In the genomic region with DNA sequence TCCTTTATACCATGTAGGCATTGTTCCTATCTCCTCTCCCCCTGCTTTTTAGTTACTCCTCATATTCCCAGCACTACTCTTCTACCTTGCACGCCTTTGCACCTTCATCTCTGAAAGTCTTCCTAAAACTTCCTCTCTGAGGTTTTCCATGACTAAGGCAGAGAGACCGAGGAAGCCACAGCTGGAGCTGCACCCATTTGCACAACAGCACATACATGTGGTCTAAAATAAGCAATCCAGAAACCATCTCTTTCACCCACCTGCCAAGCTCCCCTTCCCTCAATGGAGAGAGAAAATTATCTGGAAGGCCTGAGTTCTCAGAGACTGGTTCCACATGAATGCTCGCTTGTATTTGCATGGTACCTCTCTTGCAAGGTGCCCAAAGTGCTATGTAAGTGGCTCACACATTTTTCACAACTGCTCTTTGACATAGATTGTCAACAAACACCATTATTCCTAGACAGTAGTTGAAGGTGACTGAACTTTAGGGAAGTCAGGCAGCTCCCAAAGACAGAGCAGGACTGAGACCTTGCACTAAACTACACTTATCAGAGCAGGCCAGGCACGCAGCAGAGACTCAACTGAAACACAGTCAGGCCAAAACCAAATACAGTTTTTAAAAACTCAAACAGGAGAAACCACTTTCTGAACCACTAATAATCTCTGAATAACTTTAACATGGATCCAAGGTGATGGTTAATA, we compare ENCODE assay signal across 21 cellular contexts.
DNase-seq lines count a peak whose midpoint lies in the region; ATAC-seq, FAIRE-seq and TF ChIP-seq lines count a peak whose summit lies in the region.
"Had no signal": no experiment of that assay in that cellular context is flagged by ENCODE, and none has a peak within 500 bp of the region (broad histone marks: within the 10 kb centered on the region; RNA-seq: fewer than 3 reads in every experiment).

No MANE protein-coding gene starts in this region.

- H3K9me1 ChIP-seq in K562 (ENCODE audit: control insufficient read depth, insufficient read depth, low read length) = no peaks in the 10 kb centered on the region

- no peak overlapping the region for H3K4me2 ChIP-seq in mammary epithelial cell (ENCODE audit: insufficient read depth, low read depth, low read length)
- H3K4me2 ChIP-seq in K562 (ENCODE audit: insufficient read depth, low read length) = peak overlapping the region; percentile 48

- peak; percentile 80 for ATAC-seq in K562

- no TSS peak for BruUV-seq in mammary epithelial cell (replicated peaks; lab: Mats Ljungman, UMichigan)
- BruUV-seq in MCF 10A (replicated peaks; lab: Mats Ljungman, UMichigan) = no TSS peak
- no TSS peak for BruUV-seq in K562 (replicated peaks; lab: Mats Ljungman, UMichigan)

- H3K27me3 Mint-ChIP-seq in MCF 10A (ENCODE audit: insufficient read depth, unreplicated experiment) (no peaks in the 10 kb centered on the region), mesothelial cell of epicardium (ENCODE audit: low read depth) (no peaks in the 10 kb centered on the region)

- no peak for TF ChIP-seq POLR2A in K562 (conservative IDR thresholded peaks at IDR 0.05)

- H2AFZ ChIP-seq in mammary epithelial cell (ENCODE audit: low read depth, low read length) (peak overlapping the region; percentile 12), K562 (ENCODE audit: low read depth, low read length) (peak overlapping the region; percentile 74)

- no peaks in the 10 kb centered on the region for H4K20me1 ChIP-seq in mammary epithelial cell (ENCODE audit: insufficient read depth, low read length)
- H4K20me1 ChIP-seq in K562 (replicated peaks; ENCODE audit: control insufficient read depth, insufficient read depth, low read length) = no peaks in the 10 kb centered on the region

- intact Hi-C loops in mammary epithelial cell (cut with micrococcal nuclease) (no loop called here), MCF 10A (cut with micrococcal nuclease) (no loop called here), K562 (cut with micrococcal nuclease) (loop anchor here (5.0 kb wide), 1 partner anchor 301 kb away; no protein-coding TSS in a partner anchor)

- H3K9me3 Mint-ChIP-seq in MCF 10A (ENCODE audit: unreplicated experiment) (no peaks in the 10 kb centered on the region), mesothelial cell of epicardium (no peaks in the 10 kb centered on the region)
- H3K9me3 Mint-ChIP-seq: HFFc6 had no signal

- no peaks in the 10 kb centered on the region for H3K36me3 Mint-ChIP-seq in MCF 10A (ENCODE audit: insufficient read depth, unreplicated experiment)
- no peaks in the 10 kb centered on the region for H3K36me3 Mint-ChIP-seq in mesothelial cell of epicardium
- H3K36me3 Mint-ChIP-seq: CD14-positive monocyte had no signal

- H3K4me3 Mint-ChIP-seq in MCF 10A (ENCODE audit: unreplicated experiment) (no peak overlapping the region), mesothelial cell of epicardium (no peak overlapping the region)
- H3K4me3 Mint-ChIP-seq: CD14-positive monocyte, HFFc6 had no signal

- dilution Hi-C loops in mammary epithelial cell (cut with HindIII; ENCODE audit: low sequenced_read_pairs) = no loop called here

- no peak for TF ChIP-seq CTCF in mammary epithelial cell (conservative IDR thresholded peaks at IDR 0.05 in 1 of 2, IDR thresholded peaks at IDR 0.05 in 1 of 2; ENCODE audit: extremely low read depth in 1 of 2, insufficient read depth in 1 of 2, low read depth in 1 of 2, low read length in 2 of 2)
- no peak for TF ChIP-seq CTCF in MCF 10A (IDR thresholded peaks at IDR 0.05; ENCODE audit: unreplicated experiment)
- TF ChIP-seq CTCF in K562 (IDR thresholded peaks at IDR 0.05 in 2 of 3, conservative IDR thresholded peaks at IDR 0.05 in 1 of 3; ENCODE audit: insufficient read depth in 2 of 3, low read depth in 1 of 3, low read length in 3 of 3) = no peak
- TF ChIP-seq CTCF in mesothelial cell of epicardium (IDR thresholded peaks at IDR 0.05; ENCODE audit: unreplicated experiment) = no peak

- CTCF ChIA-PET in mammary epithelial cell (lab: Charles Lee; ENCODE audit: low non-redundant PET) (no interaction called here), MCF 10A (lab: Yijun Ruan, JAX) (interaction anchor here (0.6 to 0.7 kb wide), 2 partner anchors 10 to 261 kb away, joined by 3 to 4 read pairs; no protein-coding TSS in a partner anchor), K562 (lab: Yijun Ruan, JAX; ENCODE audit: low intra/inter-chr PET ratio) (interaction anchor here (0.6 kb wide), 1 partner anchor 325 kb away, joined by 4 read pairs; no protein-coding TSS in a partner anchor)

- H3K9me3 ChIP-seq in mammary epithelial cell (replicated peaks; ENCODE audit: insufficient read depth, low read length) (no peaks in the 10 kb centered on the region), K562 (replicated peaks; ENCODE audit: control insufficient read depth, insufficient read depth, low read depth, low read length) (no peaks in the 10 kb centered on the region)

- WGBS in mammary epithelial cell (ENCODE audit: low coverage, missing lambda C conversion rate) = 72% methylated on average over 4 of the region's 4 CpGs
- WGBS in K562 (ENCODE audit: insufficient coverage, low coverage, missing lambda C conversion rate) = 9% methylated on average over 4 of the region's 4 CpGs

- POLR2A ChIA-PET in MCF 10A (lab: Yijun Ruan, JAX) = no interaction called here
- POLR2A ChIA-PET in K562 (lab: Yijun Ruan, JAX) = interaction anchor here (0.8 to 1.5 kb wide), 5 partner anchors 10 to 312 kb away, joined by 3 to 4 read pairs (median 3); no protein-coding TSS in a partner anchor

- FAIRE-seq in K562 (lab: Jason Lieb, UNC) = peak; percentile 62
- FAIRE-seq: H54 had no signal

- no peaks in the 10 kb centered on the region for H3K36me3 ChIP-seq in mammary epithelial cell (ENCODE audit: insufficient read depth, low read length)
- no peaks in the 10 kb centered on the region for H3K36me3 ChIP-seq in K562 (ENCODE audit: control insufficient read depth, insufficient read depth, low read length)

- DNase-seq in mammary epithelial cell (peak; percentile 70), MCF 10A (ENCODE audit: unreplicated experiment) (no peak), NCI-H187 treated with DMSO at 0.1 percent for 48 hours (lab: John Stamatoyannopoulos, UW) (peak; percentile 62), K562 (ENCODE audit: extremely low read depth in 1 of 4, low spot score in 3 of 4) (peak in 1 of 4 experiments; percentile 64), CD1c-positive myeloid dendritic cell (ENCODE audit: extremely low spot score) (no peak), RKO (ENCODE audit: low spot score) (no peak), mesothelial cell of epicardium (ENCODE audit: low spot score in 2 of 2, unreplicated experiment in 2 of 2) (no peak)
- DNase-seq: ACHN, AML-193, COR-L47, DMS153, EL, HFFc6, Karpas-422, NCI-H1048, NCI-H1436 treated with DMSO at 0.1 percent for 48 hours, NCI-H2171, NCI-H510A, RPMI8226 had no signal

- H3K27ac ChIP-seq in mammary epithelial cell (ENCODE audit: insufficient read depth, low read depth, low read length) = no peak overlapping the region
- peak overlapping the region; percentile 70 for H3K27ac ChIP-seq in K562 (ENCODE audit: extremely low read depth, low read depth, low read length)

- no peaks in the 10 kb centered on the region for H3K27me3 ChIP-seq in mammary epithelial cell (ENCODE audit: insufficient read depth, low read length)
- H3K27me3 ChIP-seq in K562 (ENCODE audit: control insufficient read depth in 2 of 2, insufficient read depth in 2 of 2, low read length in 2 of 2) = no peaks in the 10 kb centered on the region

- peaks cover 17% of the 10 kb centered on the region for H3K4me1 Mint-ChIP-seq in MCF 10A (ENCODE audit: insufficient read depth, unreplicated experiment)
- peaks cover 35% of the 10 kb centered on the region for H3K4me1 Mint-ChIP-seq in mesothelial cell of epicardium

- TF ChIP-seq RAD21 in K562 (CRISPR knock-in tag; conservative IDR thresholded peaks at IDR 0.05 in 1 of 2, IDR thresholded peaks at IDR 0.05 in 1 of 2) = no peak

- peak; percentile 60 for TF ChIP-seq EP300 in K562 (IDR thresholded peaks at IDR 0.05; ENCODE audit: low read length)

- in situ Hi-C loops in mammary epithelial cell (cut with MboI; ENCODE audit: low sequenced_read_pairs in 2 of 2) (no loop called here), K562 (cut with MboI) (no loop called here)

- H3K4me1 ChIP-seq in mammary epithelial cell (ENCODE audit: insufficient read depth, low read length) (peaks cover 31% of the 10 kb centered on the region), K562 (replicated peaks in 1 of 2; ENCODE audit: control insufficient read depth in 2 of 2, insufficient read depth in 2 of 2, low read length in 2 of 2) (peaks cover 10 to 19% of the 10 kb centered on the region in 2 experiments)

- H3K9ac ChIP-seq in mammary epithelial cell (ENCODE audit: insufficient read depth, low read length) (no peak overlapping the region), K562 (ENCODE audit: insufficient read depth in 1 of 2, low read depth in 2 of 2, low read length in 2 of 2) (peak overlapping the region in 1 of 2 experiments; percentile 48; a peak in 3 of 4 replicates)

- H3K4me3 ChIP-seq in mammary epithelial cell (replicated peaks in 1 of 3; ENCODE audit: insufficient read depth in 1 of 3, low read depth in 2 of 3, low read length in 3 of 3) = no peak overlapping the region
- H3K4me3 ChIP-seq in K562 = no peak overlapping the region

- H3K79me2 ChIP-seq in mammary epithelial cell (ENCODE audit: insufficient read depth, low read length) = no peaks in the 10 kb centered on the region
- no peaks in the 10 kb centered on the region for H3K79me2 ChIP-seq in K562 (ENCODE audit: control insufficient read depth, insufficient read depth, low read length)

- H3K27ac Mint-ChIP-seq in MCF 10A (ENCODE audit: low read depth, unreplicated experiment) (no peak overlapping the region), mesothelial cell of epicardium (no peak overlapping the region)
- H3K27ac Mint-ChIP-seq: CD14-positive monocyte, HFFc6 had no signal

TF ChIP-seq in K562, 482 proteins besides CTCF, POLR2A, EP300 and RAD21 (continues in another document):
- no peak for TF ChIP-seq CREB1 (IDR thresholded peaks at IDR 0.05)
- TF ChIP-seq CREB1 (CRISPR knock-in tag; IDR thresholded peaks at IDR 0.05) = no peak
- no peak for TF ChIP-seq TAF9B (IDR thresholded peaks at IDR 0.05; ENCODE audit: partially characterized antibody)
- no peak for TF ChIP-seq ETV1 (tag; conservative IDR thresholded peaks at IDR 0.05; ENCODE audit: low read depth)
- TF ChIP-seq, protein P1, sequence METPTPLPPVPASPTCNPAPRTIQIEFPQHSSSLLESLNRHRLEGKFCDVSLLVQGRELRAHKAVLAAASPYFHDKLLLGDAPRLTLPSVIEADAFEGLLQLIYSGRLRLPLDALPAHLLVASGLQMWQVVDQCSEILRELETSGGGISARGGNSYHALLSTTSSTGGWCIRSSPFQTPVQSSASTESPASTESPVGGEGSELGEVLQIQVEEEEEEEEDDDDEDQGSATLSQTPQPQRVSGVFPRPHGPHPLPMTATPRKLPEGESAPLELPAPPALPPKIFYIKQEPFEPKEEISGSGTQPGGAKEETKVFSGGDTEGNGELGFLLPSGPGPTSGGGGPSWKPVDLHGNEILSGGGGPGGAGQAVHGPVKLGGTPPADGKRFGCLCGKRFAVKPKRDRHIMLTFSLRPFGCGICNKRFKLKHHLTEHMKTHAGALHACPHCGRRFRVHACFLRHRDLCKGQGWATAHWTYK (CRISPR knock-in tag; IDR thresholded peaks at IDR 0.05) = no peak
- peak; percentile 41 for TF ChIP-seq MEIS2 (IDR thresholded peaks at IDR 0.05; ENCODE audit: partially characterized antibody)
- TF ChIP-seq XRCC4 (IDR thresholded peaks at IDR 0.05; ENCODE audit: extremely low read depth, insufficient read depth, insufficient read length) = no peak

Comparison
In these comparisons a context has a peak if more than half of its experiments do, and no peak if none do; other contexts are left out.
1. DNase-seq: peak in mammary epithelial cell (single experiment) and NCI-H187 treated with DMSO at 0.1 percent for 48 hours (single experiment); none in MCF 10A (single experiment), CD1c-positive myeloid dendritic cell (single experiment), RKO (single experiment) and mesothelial cell of epicardium (0 of 2).